ENCODE assay signal across 13 cellular contexts in the genomic region with DNA sequence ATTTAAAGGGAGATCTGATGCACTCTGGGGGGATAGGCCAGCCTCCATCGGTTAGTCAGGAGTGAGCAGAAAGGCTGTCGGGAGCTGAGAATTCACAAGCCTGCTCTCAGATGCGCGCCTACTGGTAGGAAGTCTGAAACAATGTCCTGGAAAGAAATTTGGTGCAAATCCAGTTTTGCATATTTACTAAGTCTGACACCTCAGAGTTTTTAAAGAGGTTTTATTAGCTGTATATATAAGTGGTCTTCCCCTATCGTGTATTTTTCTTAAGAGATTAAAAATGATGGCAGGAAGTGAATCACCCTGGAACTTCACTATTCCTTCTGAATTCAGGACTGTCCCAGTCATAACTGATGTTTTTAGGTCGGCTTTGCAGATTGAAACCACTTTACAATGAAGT.
A peak's percentile ranks its signal among the peaks of the same experiment; 100 is the strongest.
DNase-seq lines count a peak whose midpoint lies in the region; ATAC-seq and TF ChIP-seq lines count a peak whose summit lies in the region.
"Had no signal": no experiment of that assay in that cellular context is flagged by ENCODE, and none has a peak within 500 bp of the region (broad histone marks: within the 10 kb centered on the region; RNA-seq: fewer than 3 reads in every experiment).

No MANE protein-coding gene starts in this region.

- H3K4me2 ChIP-seq in mesenchymal stem cell (ENCODE audit: low read length, poor library complexity, severe bottlenecking), result no peak overlapping the region

- H3K4me3 ChIP-seq in heart right ventricle (no peak overlapping the region), brain microvascular endothelial cell (ENCODE audit: low read depth, low read length) (no peak overlapping the region), mesenchymal stem cell (ENCODE audit: insufficient read depth in 1 of 2, low read depth in 1 of 2, low read length in 2 of 2) (no peak overlapping the region)
- H3K4me3 ChIP-seq: mucosa of descending colon had no signal

- no peak overlapping the region for H2BK5ac ChIP-seq in mesenchymal stem cell (ENCODE audit: low read depth, low read length, poor library complexity, severe bottlenecking)

- no peak overlapping the region for H3K23ac ChIP-seq in mesenchymal stem cell (ENCODE audit: low read length in 2 of 2)

- peak in 3 of 8 donors; percentile 33 to 57 (median 34) for ATAC-seq in heart right ventricle
- ATAC-seq in GM18861 (IDR thresholded peaks at IDR 0.05; ENCODE audit: unreplicated experiment), result no peak
- ATAC-seq in GM21723 (IDR thresholded peaks at IDR 0.05; ENCODE audit: unreplicated experiment), result no peak
- ATAC-seq: activated CD8-positive, alpha-beta memory T cell treated with anti-CD3 and anti-CD28 coated beads, Interleukin-2, amount 10 ng/mL, durations not matched to agents 7 days and 5 days had no signal

- H3K79me1 ChIP-seq in mesenchymal stem cell (replicated peaks; ENCODE audit: low read length, poor library complexity, severe bottlenecking), result peaks cover 3% of the 10 kb centered on the region

- peak overlapping the region; percentile 61 for H2BK120ac ChIP-seq in mesenchymal stem cell (ENCODE audit: low read depth, low read length)

- intact Hi-C loops in heart right ventricle (cut with DNase I), result loop anchor here in 1 of 10 donors (10.0 kb wide), 1 partner anchor 176 kb away; no protein-coding TSS in a partner anchor
- intact Hi-C loops in cardiac septum (cut with DNase I), result no loop called here

- H3K4me1 ChIP-seq in heart right ventricle (peaks cover 0 to 29% (median 18%) of the 10 kb centered on the region in 9 donors), mesenchymal stem cell (ENCODE audit: control insufficient read depth, insufficient read depth, low read depth, low read length) (peaks cover 9% of the 10 kb centered on the region)

- H4K91ac ChIP-seq in mesenchymal stem cell (ENCODE audit: low read length), result peak overlapping the region; percentile 68

- H3K27ac ChIP-seq in heart right ventricle (peak overlapping the region in 7 of 10 donors; percentile 23 to 65 (median 54)), brain microvascular endothelial cell (peak overlapping the region; percentile 92), mesenchymal stem cell (ENCODE audit: low read length, poor library complexity, severe bottlenecking) (peak overlapping the region; percentile 95)

- peak in 2 of 9 donors; percentile 6 to 8 for TF ChIP-seq CTCF in heart right ventricle (IDR thresholded peaks at IDR 0.05)
- TF ChIP-seq CTCF in brain microvascular endothelial cell (IDR thresholded peaks at IDR 0.05; ENCODE audit: low read depth, low read length, missing control alignments), result peak; percentile 38

- DNase-seq in heart right ventricle (no peak), cardiac septum (ENCODE audit: low spot score) (no peak), brain microvascular endothelial cell (peak; percentile 65), mesenchymal stem cell (peak; percentile 79), T-helper 2 cell (no peak), NCI-H146 (lab: John Stamatoyannopoulos, UW) (no peak)
- DNase-seq: activated CD8-positive, alpha-beta memory T cell treated with anti-CD3 and anti-CD28 coated beads, Interleukin-2, amount 10 ng/mL, durations not matched to agents 7 days and 5 days; amygdala; Kasumi-1; mucosa of descending colon; trophoblast cell had no signal

- peak overlapping the region; percentile 88 for H4K8ac ChIP-seq in mesenchymal stem cell (ENCODE audit: low read length)

- no peak overlapping the region for H3K4ac ChIP-seq in mesenchymal stem cell (ENCODE audit: low read depth in 1 of 2, low read length in 2 of 2)

- H3K27me3 ChIP-seq in heart right ventricle (no peaks in the 10 kb centered on the region), brain microvascular endothelial cell (replicated peaks) (no peaks in the 10 kb centered on the region), mesenchymal stem cell (ENCODE audit: control insufficient read depth in 1 of 2, insufficient read depth in 1 of 2, low read length in 2 of 2) (no peaks in the 10 kb centered on the region)

- peak overlapping the region in 1 of 2 experiments; percentile 70 for H3K18ac ChIP-seq in mesenchymal stem cell (ENCODE audit: low read depth in 1 of 2, low read length in 2 of 2)

- peak overlapping the region; percentile 93 for H3K9ac ChIP-seq in mesenchymal stem cell (ENCODE audit: low read length)

- H2AFZ ChIP-seq in mesenchymal stem cell (ENCODE audit: low read depth, low read length), result no peak overlapping the region

- no peak overlapping the region for H3K14ac ChIP-seq in mesenchymal stem cell (ENCODE audit: low read length in 2 of 2)

- WGBS in heart right ventricle, 2 donors, result 57 to 74% methylated on average over 6 of the region's 6 CpGs
- 54% methylated on average over 4 of the region's 6 CpGs for WGBS in mesenchymal stem cell

- peak overlapping the region in 1 of 2 experiments; percentile 89 for H2BK12ac ChIP-seq in mesenchymal stem cell (ENCODE audit: low read length in 2 of 2)

- H3K9me3 ChIP-seq in heart right ventricle (no peaks in the 10 kb centered on the region), mesenchymal stem cell (ENCODE audit: control insufficient read depth, low read length) (no peaks in the 10 kb centered on the region)
- H3K9me3 ChIP-seq: mucosa of descending colon had no signal

- peak overlapping the region; percentile 33 for H2AK5ac ChIP-seq in mesenchymal stem cell (ENCODE audit: low read length, severe bottlenecking)

- in situ Hi-C loops in brain microvascular endothelial cell (cut with HindIII; ENCODE audit: low pct_ligation_motif_present, low sequenced_read_pairs), result no loop called here

- H2BK15ac ChIP-seq in mesenchymal stem cell (ENCODE audit: low read depth, poor library complexity, severe bottlenecking), result no peak overlapping the region

- no peaks in the 10 kb centered on the region for H3K36me3 ChIP-seq in heart right ventricle
- no peaks in the 10 kb centered on the region for H3K36me3 ChIP-seq in brain microvascular endothelial cell (replicated peaks)
- no peaks in the 10 kb centered on the region for H3K36me3 ChIP-seq in mesenchymal stem cell (ENCODE audit: control insufficient read depth in 1 of 2, insufficient read depth in 2 of 2, low read depth in 1 of 2, low read length in 2 of 2)

Comparison
In these comparisons a context has a peak if more than half of its experiments do, and no peak if none do; other contexts are left out.
1. DNase-seq: peak in brain microvascular endothelial cell (single experiment) and mesenchymal stem cell (single experiment); none in heart right ventricle (0 of 2), cardiac septum (single experiment), T-helper 2 cell (0 of 5) and NCI-H146 (single experiment).
2. Peak in every context shown above with its lines, with median percentiles within 50 percentile points of each other: H3K27ac ChIP-seq.